In genomic region chr14:104205781-104206180, GRCh38 we compare ENCODE assay signal across 23 cellular contexts.
"Had no signal": no experiment of that assay in that cellular context is flagged by ENCODE, and none has a peak within 500 bp of the region (broad histone marks: within the 10 kb centered on the region; RNA-seq: fewer than 3 reads in every experiment).

No MANE protein-coding gene starts in this region.

- H3K4me1 ChIP-seq: esophagus muscularis mucosa, foreskin keratinocyte, gastroesophageal sphincter, heart left ventricle, psoas muscle, sigmoid colon, tibial artery had no signal

- H3K9me3 ChIP-seq: esophagus muscularis mucosa, gastroesophageal sphincter, heart left ventricle, ovary, psoas muscle, sigmoid colon, testis, tibial artery had no signal

- H3K27ac ChIP-seq: coronary artery, esophagus muscularis mucosa, foreskin keratinocyte, gastroesophageal sphincter, heart left ventricle, hepatocyte, neural progenitor cell, ovary, psoas muscle, sigmoid colon, testis, tibial artery had no signal

- H3K4me3 ChIP-seq: coronary artery, esophagus muscularis mucosa, gastroesophageal sphincter, heart left ventricle, hepatocyte, lung, neural progenitor cell, ovary, psoas muscle, sigmoid colon, testis, tibial artery had no signal

- H3K9ac ChIP-seq: neural progenitor cell had no signal

- H2AFZ ChIP-seq: hepatocyte, neural progenitor cell had no signal

- DNase-seq: dermis blood vessel endothelial cell; effector memory CD4-positive, alpha-beta T cell; foreskin keratinocyte; heart left ventricle; left cardiac atrium; naive B cell; ovary; psoas muscle; sigmoid colon; stimulated activated CD4-positive, alpha-beta T cell treated with anti-CD3 and anti-CD28 coated beads, Interleukin-2, amount 100 ng/mL, for 24 hours; stimulated activated CD4-positive, alpha-beta T cell treated with anti-CD3 and anti-CD28 coated beads, Interleukin-4, amount 100 ng/mL, for 24 hours; stimulated activated naive CD8-positive, alpha-beta T cell treated with anti-CD3 and anti-CD28 coated beads, Interleukin-15, Interleukin-2, amounts not matched to agents 100 U/mL and 50 U/mL, for 24 hours; tibial artery had no signal

- H3K27me3 ChIP-seq: foreskin keratinocyte, hepatocyte, neural progenitor cell, ovary, sigmoid colon, testis had no signal

- FAIRE-seq: endothelial cell of umbilical vein, islet of Langerhans, urothelium cell line had no signal

- ATAC-seq: foreskin keratinocyte; gastroesophageal sphincter; psoas muscle; stimulated activated naive CD8-positive, alpha-beta T cell treated with anti-CD3 and anti-CD28 coated beads, Interleukin-15, Interleukin-2, amounts not matched to agents 100 U/mL and 50 U/mL, for 24 hours had no signal

- H3K4me2 ChIP-seq: hepatocyte, neural progenitor cell had no signal

- H3K79me2 ChIP-seq: hepatocyte had no signal

- H3K36me3 ChIP-seq: esophagus muscularis mucosa, gastroesophageal sphincter, heart left ventricle, neural progenitor cell, ovary, sigmoid colon, tibial artery had no signal
